ENCODE assay signal across 23 cellular contexts in genomic region chr12:69556383-69556782, GRCh38. TPM values are rescaled to one million over a fixed set of nuclear protein-coding genes. Genes with fewer than 3 reads are reported as not detected.
DNase-seq lines count a peak whose midpoint lies in the region; ATAC-seq, FAIRE-seq and TF ChIP-seq lines count a peak whose summit lies in the region.
"Had no signal": no experiment of that assay in that cellular context is flagged by ENCODE, and none has a peak within 500 bp of the region (broad histone marks: within the 10 kb centered on the region; RNA-seq: fewer than 3 reads in every experiment).

No MANE protein-coding gene starts in this region.

- H3K27me3 ChIP-seq in AG04450 (ENCODE audit: control insufficient read depth, insufficient read depth, low read length) (no peaks in the 10 kb centered on the region), pancreas (no peaks in the 10 kb centered on the region)
- H3K27me3 ChIP-seq: BLaER1 treated with 17β-estradiol and CSF1 and Interleukin-3, amounts not matched to agents 10 nM and 100 nM; SJCRH30 had no signal

- no peaks in the 10 kb centered on the region for H3K27me3 Mint-ChIP-seq in WTC11 (ENCODE audit: low read depth)
- H3K27me3 Mint-ChIP-seq: CD8-positive, alpha-beta memory T cell had no signal

- no peak for DNase-seq in AG04450 (ENCODE audit: low read depth, low spot score)
- DNase-seq in WTC11 (ENCODE audit: low spot score), result no peak
- DNase-seq in pancreas, result no peak
- no peak for DNase-seq in SW 1271 (lab: John Stamatoyannopoulos, UW)
- DNase-seq in iPS-NIHi11 (ENCODE audit: low spot score), result no peak
- DNase-seq: CD8-positive, alpha-beta memory T cell; DMS79 treated with DMSO at 0.1 percent for 48 hours; Kasumi-1; NCI-H1105 treated with DMSO at 0.1 percent for 48 hours; NCI-H187; NCI-H345; NCI-H69; NK-92 treated with Interleukin-12 subunit alpha and Interleukin-12 subunit beta, amount 100 ng/mL, for 24 hours; OCI-M1; RPMI8226; SJCRH30 had no signal

- peaks cover 0 to 9% (median 0%) of the 10 kb centered on the region in 3 donors for H3K4me1 ChIP-seq in pancreas
- H3K4me1 ChIP-seq: BLaER1 treated with 17β-estradiol and CSF1 and Interleukin-3, amounts not matched to agents 10 nM and 100 nM had no signal

- TF ChIP-seq CTCF in AG04450 (IDR thresholded peaks at IDR 0.05; ENCODE audit: low read depth, low read length) (no peak), WTC11 (IDR thresholded peaks at IDR 0.05) (no peak), pancreas (IDR thresholded peaks at IDR 0.05) (no peak)

- H3K4me1 Mint-ChIP-seq in WTC11, result no peaks in the 10 kb centered on the region
- H3K4me1 Mint-ChIP-seq: GM23338 had no signal

- peak; percentile 21 for FAIRE-seq in islet of Langerhans (lab: Jason Lieb, UNC)
- peak; percentile 41 for FAIRE-seq in pancreas (lab: Jason Lieb, UNC)

- no peak overlapping the region for H3K4me3 Mint-ChIP-seq in WTC11
- H3K4me3 Mint-ChIP-seq: CD8-positive, alpha-beta memory T cell; GM23338 had no signal

- POLR2A ChIA-PET in AG04450 (lab: Yijun Ruan, JAX) (interaction anchor here (0.5 to 2.0 kb wide), 3 partner anchors 13 to 199 kb away, joined by 3 to 6 read pairs (median 3); no protein-coding TSS in a partner anchor), WTC11 (lab: Charles Lee) (no interaction called here)

- no peaks in the 10 kb centered on the region for H3K9me3 Mint-ChIP-seq in WTC11
- H3K9me3 Mint-ChIP-seq: CD8-positive, alpha-beta memory T cell; GM23338 had no signal

- peak overlapping the region; percentile 85 for H3K27ac ChIP-seq in AG04450 (ENCODE audit: low read depth, low read length)
- H3K27ac ChIP-seq in pancreas, result no peak overlapping the region
- H3K27ac ChIP-seq: BLaER1 treated with 17β-estradiol and CSF1 and Interleukin-3, amounts not matched to agents 10 nM and 100 nM; SJCRH30 had no signal

- H3K4me3 ChIP-seq in AG04450 (ENCODE audit: low read depth, low read length) (no peak overlapping the region), pancreas (no peak overlapping the region)
- H3K4me3 ChIP-seq: BLaER1 treated with 17β-estradiol and CSF1 and Interleukin-3, amounts not matched to agents 10 nM and 100 nM; GM23338; SJCRH30 had no signal

- 0 out of 2 replicates have a peak overlapping the region, but pooled peaks have one; percentile 41 for H3K27ac Mint-ChIP-seq in WTC11
- H3K27ac Mint-ChIP-seq: CD8-positive, alpha-beta memory T cell; GM23338 had no signal

- no peaks in the 10 kb centered on the region for H3K36me3 Mint-ChIP-seq in WTC11

- H3K36me3 ChIP-seq in pancreas, result no peaks in the 10 kb centered on the region

- peaks cover 2% of the 10 kb centered on the region; the same call in 1 of the 2 replicates for H3K9me3 ChIP-seq in AG04450 (ENCODE audit: control insufficient read depth, insufficient read depth, low read length)
- H3K9me3 ChIP-seq in pancreas, result no peaks in the 10 kb centered on the region
- H3K9me3 ChIP-seq: BLaER1 treated with 17β-estradiol and CSF1 and Interleukin-3, amounts not matched to agents 10 nM and 100 nM; SJCRH30 had no signal

- WGBS in pancreas, 2 donors, result 80 to 85% methylated on average over 9 of the region's 9 CpGs

- CTCF ChIA-PET in AG04450 (lab: Charles Lee) (interaction anchor here (0.6 to 9.0 kb wide), 9 partner anchors 10 to 199 kb away, joined by 3 to 73 read pairs (median 4); partner anchors contain the start of gene CCT2), WTC11 (lab: Charles Lee) (interaction anchor here (0.9 kb wide), 1 partner anchor 15 kb away, joined by 5 read pairs; no protein-coding TSS in a partner anchor)

- ATAC-seq in WTC11, result no peak
- ATAC-seq in pancreas, result no peak
- no peak for ATAC-seq in HG03045 (IDR thresholded peaks at IDR 0.05; ENCODE audit: unreplicated experiment)
- no peak for ATAC-seq in HG02973 (IDR thresholded peaks at IDR 0.05; ENCODE audit: unreplicated experiment)
- ATAC-seq: GM23338 had no signal

- intact Hi-C loops in pancreas (cut with DNase I), result no loop called here

TF ChIP-seq in WTC11, 78 proteins besides CTCF, POLR2A, EP300 and RAD21:
- TF ChIP-seq CBFB (CRISPR knock-in tag; IDR thresholded peaks at IDR 0.05; ENCODE audit: low read depth) (no peak), NFE2L1 (CRISPR knock-in tag; IDR thresholded peaks at IDR 0.05) (no peak)
TF ChIP-seq in WTC11: peak in this region for 0.

RNA-seq across cellular contexts. Expression of gene CCT2, which starts 28.9 kb away (rescaled TPM):
- polyA plus RNA-seq in AG04450 (2011; rRNA removed) (256 and 284 TPM in 2 replicates), pancreas (10 to 100 TPM; 43.5 to 60.0 TPM)
- polyA minus RNA-seq in AG04450 (2011; rRNA and poly(A)+ RNA removed), result 173 and 196 TPM in 2 replicates
- total RNA-seq in WTC11 (2021) (297 to 342 TPM (median 301 TPM) in 3 replicates), pancreas (10 to 100 TPM; 41.6 to 69.1 (median 63.7) TPM)

RNA-seq across cellular contexts. Expression of gene LRRC10, which starts 54.3 kb away (rescaled TPM):
- not detected in 2 replicates for polyA plus RNA-seq in AG04450 (2011; rRNA removed)
- polyA minus RNA-seq in AG04450 (2011; rRNA and poly(A)+ RNA removed), result not detected in 2 replicates
- total RNA-seq in WTC11 (2021), result not detected in 3 replicates
- not detected for total RNA-seq in pancreas
- polyA plus RNA-seq in pancreas, result not detected
- total RNA-seq: A172; CD8-positive, alpha-beta memory T cell; G401; GM23338; SJCRH30 had no signal
- polyA plus RNA-seq: CD8-positive, alpha-beta memory T cell; GM23338 had no signal
